ENCODE assay signal across 22 cellular contexts in the genomic region with DNA sequence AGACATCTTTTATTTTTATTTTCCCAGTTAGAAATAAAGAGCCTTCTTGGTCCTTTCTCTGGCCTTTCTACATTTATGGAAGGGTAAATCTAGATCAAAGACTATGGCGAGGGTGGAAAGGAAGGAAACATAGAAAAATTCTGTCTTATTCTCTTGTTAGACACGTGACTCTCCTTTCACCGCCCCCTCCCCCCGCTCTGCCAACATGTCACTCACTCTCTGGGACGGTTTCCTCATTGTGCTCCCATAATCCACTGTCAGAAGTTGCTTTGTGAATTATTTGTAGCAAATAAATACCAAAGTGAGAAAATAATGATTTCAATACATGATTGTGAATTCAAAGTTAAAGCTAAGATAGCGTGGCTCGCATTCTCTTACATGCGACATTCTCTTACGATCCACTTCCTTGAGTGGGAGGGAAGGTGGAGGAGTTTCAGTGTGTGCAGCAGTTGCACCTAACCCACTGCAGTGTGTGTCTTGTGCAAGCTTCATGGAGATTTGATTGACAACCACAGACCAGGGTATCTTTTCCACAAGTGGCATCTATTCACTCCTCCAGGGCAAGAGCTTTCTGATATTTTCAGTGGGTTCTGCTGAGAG.
"Had no signal": no experiment of that assay in that cellular context is flagged by ENCODE, and none has a peak within 500 bp of the region (broad histone marks: within the 10 kb centered on the region; RNA-seq: fewer than 3 reads in every experiment).

No MANE protein-coding gene starts in this region.

- H3K36me3 Mint-ChIP-seq: mesothelial cell of epicardium had no signal

- FAIRE-seq: colon, endothelial cell of umbilical vein, frontal cortex, islet of Langerhans, keratinocyte had no signal

- DNase-seq: dermis blood vessel endothelial cell; dorsolateral prefrontal cortex; effector CD4-positive, alpha-beta T cell; effector memory CD4-positive, alpha-beta T cell; foreskin keratinocyte; heart right ventricle; hippocampal formation; left cardiac atrium; left lung; left ventricle myocardium superior; lower lobe of right lung; mesenchymal stem cell; mucosa of descending colon had no signal

- H3K27me3 ChIP-seq: esophagus muscularis mucosa, foreskin keratinocyte, gastroesophageal sphincter, left lung had no signal

- H3K4me1 ChIP-seq: heart right ventricle, left lung, lower lobe of right lung had no signal

- H3K9me3 ChIP-seq: esophagus muscularis mucosa, gastroesophageal sphincter, heart right ventricle, left lung, lower lobe of right lung, mucosa of descending colon had no signal

- H3K36me3 ChIP-seq: esophagus muscularis mucosa, gastroesophageal sphincter, heart right ventricle, left lung, lower lobe of right lung had no signal

- H3K4me3 Mint-ChIP-seq: mesothelial cell of epicardium had no signal

- H3K27ac ChIP-seq: coronary artery, dorsolateral prefrontal cortex, esophagus muscularis mucosa, foreskin keratinocyte, gastroesophageal sphincter, heart right ventricle, left lung, lower lobe of right lung had no signal

- H3K27ac Mint-ChIP-seq: mesothelial cell of epicardium had no signal

- ATAC-seq: foreskin keratinocyte, gastroesophageal sphincter, heart right ventricle, left cardiac atrium, left lung, left ventricle myocardium superior, lower lobe of right lung, mucosa of descending colon had no signal

- H3K4me3 ChIP-seq: coronary artery, dorsolateral prefrontal cortex, esophagus muscularis mucosa, gastroesophageal sphincter, heart right ventricle, left lung, lower lobe of right lung, mucosa of descending colon had no signal
